In genomic region chr2:183088061-183088460, GRCh38 we compare ENCODE assay signal across 17 cellular contexts.
"Had no signal": no experiment of that assay in that cellular context is flagged by ENCODE, and none has a peak within 500 bp of the region (broad histone marks: within the 10 kb centered on the region; RNA-seq: fewer than 3 reads in every experiment).

No MANE protein-coding gene starts in this region.

- H3K4me3 Mint-ChIP-seq: activated naive CD4-positive, alpha-beta T cell treated with anti-CD3 and anti-CD28 coated beads, Interleukin-2, amount 50 U/mL, for 24 hours; activated T-cell treated with anti-CD3 and anti-CD28 coated beads, Interleukin-2, amount 50 U/mL, for 72 hours; dendritic cell treated with granulocyte-macrophage colony-stimulating factor and Interleukin-4, amounts not matched to agents 40 ng/mL and 50 ng/mL, for 4 days; immature natural killer cell; naive B cell; neural crest cell; stimulated activated naive CD8-positive, alpha-beta T cell treated with anti-CD3 and anti-CD28 coated beads, Interleukin-15, amount 100 ng/mL, for 72 hours had no signal

- H3K27me3 Mint-ChIP-seq: activated naive CD4-positive, alpha-beta T cell treated with anti-CD3 and anti-CD28 coated beads, Interleukin-2, amount 50 U/mL, for 24 hours; dendritic cell treated with granulocyte-macrophage colony-stimulating factor and Interleukin-4, amounts not matched to agents 40 ng/mL and 50 ng/mL, for 4 days; stimulated activated naive CD8-positive, alpha-beta T cell treated with anti-CD3 and anti-CD28 coated beads, Interleukin-15, amount 100 ng/mL, for 72 hours had no signal

- H3K36me3 Mint-ChIP-seq: naive B cell had no signal

- DNase-seq: activated CD4-positive, alpha-beta T cell treated with anti-CD3 and anti-CD28 coated beads, Interleukin-2, amount 50 U/mL, for 4 hours; activated effector memory CD4-positive, alpha-beta T cell treated with anti-CD3 and anti-CD28 coated beads, Interleukin-2, amount 50 U/mL, for 16 hours; activated T-cell treated with anti-CD3 and anti-CD28 coated beads, Interleukin-2, amount 50 U/mL, for 72 hours; adrenal gland; effector CD8-positive, alpha-beta T cell; heart right ventricle; immature natural killer cell; kidney glomerular epithelial cell; mesenchymal stem cell; mucosa of descending colon; naive B cell; stimulated activated CD4-positive, alpha-beta T cell treated with anti-CD3 and anti-CD28 coated beads, Interleukin-4, amount 100 ng/mL, for 1 hour; stimulated activated naive CD8-positive, alpha-beta T cell treated with anti-CD3 and anti-CD28 coated beads, Interleukin-15, amount 100 ng/mL, for 72 hours; transverse colon had no signal

- H3K4me1 Mint-ChIP-seq: activated naive CD4-positive, alpha-beta T cell treated with anti-CD3 and anti-CD28 coated beads, Interleukin-2, amount 50 U/mL, for 24 hours; immature natural killer cell; naive B cell; neural crest cell; stimulated activated naive CD8-positive, alpha-beta T cell treated with anti-CD3 and anti-CD28 coated beads, Interleukin-15, amount 100 ng/mL, for 72 hours had no signal

- H3K27ac Mint-ChIP-seq: activated naive CD4-positive, alpha-beta T cell treated with anti-CD3 and anti-CD28 coated beads, Interleukin-2, amount 50 U/mL, for 24 hours; activated T-cell treated with anti-CD3 and anti-CD28 coated beads, Interleukin-2, amount 50 U/mL, for 72 hours; dendritic cell treated with granulocyte-macrophage colony-stimulating factor and Interleukin-4, amounts not matched to agents 40 ng/mL and 50 ng/mL, for 4 days; immature natural killer cell; stimulated activated naive CD8-positive, alpha-beta T cell treated with anti-CD3 and anti-CD28 coated beads, Interleukin-15, amount 100 ng/mL, for 72 hours had no signal

- ATAC-seq: activated T-cell treated with anti-CD3 and anti-CD28 coated beads, Interleukin-2, amount 50 U/mL, for 72 hours; heart right ventricle; mucosa of descending colon; stimulated activated naive CD8-positive, alpha-beta T cell treated with anti-CD3 and anti-CD28 coated beads, Interleukin-15, amount 100 ng/mL, for 72 hours had no signal

- H3K9me3 Mint-ChIP-seq: activated naive CD4-positive, alpha-beta T cell treated with anti-CD3 and anti-CD28 coated beads, Interleukin-2, amount 50 U/mL, for 24 hours; activated T-cell treated with anti-CD3 and anti-CD28 coated beads, Interleukin-2, amount 50 U/mL, for 72 hours; dendritic cell treated with granulocyte-macrophage colony-stimulating factor and Interleukin-4, amounts not matched to agents 40 ng/mL and 50 ng/mL, for 4 days; immature natural killer cell; naive B cell; stimulated activated naive CD8-positive, alpha-beta T cell treated with anti-CD3 and anti-CD28 coated beads, Interleukin-15, amount 100 ng/mL, for 72 hours had no signal
